8 cellular contexts compared by ENCODE assay signal in the genomic region with DNA sequence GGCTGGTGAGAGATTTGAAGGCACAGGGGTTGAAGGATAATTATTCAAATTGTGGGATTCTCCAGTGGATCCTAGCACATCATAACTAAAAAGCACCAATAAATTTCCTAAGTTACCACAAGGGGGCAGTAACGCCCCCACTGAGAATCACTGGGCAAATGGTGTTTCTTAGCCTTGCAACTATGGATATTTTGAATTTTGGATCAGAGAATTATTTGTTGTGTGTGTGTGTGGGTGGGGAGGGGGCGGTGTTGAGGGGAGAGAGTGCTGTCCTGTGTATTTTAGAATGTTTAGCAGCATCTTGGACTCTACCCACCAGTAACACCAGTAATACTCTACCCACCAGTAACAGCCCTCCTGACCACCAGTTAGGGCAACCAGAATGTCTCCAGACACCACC.
A peak's percentile ranks its signal among the peaks of the same experiment; 100 is the strongest.
DNase-seq lines count a peak whose midpoint lies in the region; ATAC-seq and TF ChIP-seq lines count a peak whose summit lies in the region.

No MANE protein-coding gene starts in this region.

- no peak overlapping the region for H3K27ac Mint-ChIP-seq in MCF 10A (ENCODE audit: low read depth, unreplicated experiment)

- peak; percentile 59; the same call in 2 of the 3 replicates for ATAC-seq in DND-41 (ENCODE audit: insufficient read depth, low read depth)
- ATAC-seq in GM19467 (IDR thresholded peaks at IDR 0.05; ENCODE audit: unreplicated experiment) = peak; percentile 58
- ATAC-seq in lower lobe of right lung = peak in 1 of 2 donors; percentile 47

- no peak overlapping the region for H2AFZ ChIP-seq in DND-41 (ENCODE audit: low read depth, low read length)

- no TSS peak for BruUV-seq in MCF 10A (replicated peaks; lab: Mats Ljungman, UMichigan)

- CTCF ChIA-PET in MCF 10A (lab: Yijun Ruan, JAX) = interaction anchor here (0.7 to 0.8 kb wide), 2 partner anchors 13 to 69 kb away, joined by 3 read pairs; no protein-coding TSS in a partner anchor

- no peak overlapping the region for H3K4me2 ChIP-seq in DND-41 (ENCODE audit: insufficient read depth, low read length)

- no peaks in the 10 kb centered on the region for H3K4me1 ChIP-seq in DND-41 (ENCODE audit: insufficient read depth, low read length)
- H3K4me1 ChIP-seq in lower lobe of right lung = no peaks in the 10 kb centered on the region

- H3K9ac ChIP-seq in DND-41 (ENCODE audit: low read depth, low read length) = no peak overlapping the region

- H3K4me3 Mint-ChIP-seq in MCF 10A (ENCODE audit: unreplicated experiment) = no peak overlapping the region

- DNase-seq in DND-41 (peak; percentile 11), M059J (ENCODE audit: low read depth) (peak; percentile 47), MCF 10A (ENCODE audit: unreplicated experiment) (peak; percentile 55), lower lobe of right lung (no peak), cerebellar cortex (ENCODE audit: low spot score) (no peak), NCI-H1436 treated with DMSO at 0.1 percent for 48 hours (lab: John Stamatoyannopoulos, UW) (no peak), NCI-H1930 (lab: John Stamatoyannopoulos, UW) (no peak)

- intact Hi-C loops in MCF 10A (cut with micrococcal nuclease) (loop anchor here (2.0 kb wide), 1 partner anchor 412 kb away; no protein-coding TSS in a partner anchor), lower lobe of right lung (cut with DNase I) (no loop called here)

- no peaks in the 10 kb centered on the region for H3K36me3 Mint-ChIP-seq in MCF 10A (ENCODE audit: insufficient read depth, unreplicated experiment)

- TF ChIP-seq CTCF in DND-41 (IDR thresholded peaks at IDR 0.05; ENCODE audit: borderline replicate concordance, extremely low read depth, low read length, poor library complexity, severe bottlenecking) (peak; percentile 73), MCF 10A (IDR thresholded peaks at IDR 0.05; ENCODE audit: unreplicated experiment) (peak; percentile 61), lower lobe of right lung (IDR thresholded peaks at IDR 0.05) (peak; percentile 74)

- H3K27me3 ChIP-seq in DND-41 (ENCODE audit: insufficient read depth, low read length, poor library complexity) (no peaks in the 10 kb centered on the region), lower lobe of right lung (ENCODE audit: low read depth) (no peaks in the 10 kb centered on the region)

- H3K4me1 Mint-ChIP-seq in MCF 10A (ENCODE audit: insufficient read depth, unreplicated experiment) = peaks cover 5% of the 10 kb centered on the region

- no peaks in the 10 kb centered on the region for H3K36me3 ChIP-seq in DND-41 (ENCODE audit: insufficient read depth, low read length)
- no peaks in the 10 kb centered on the region for H3K36me3 ChIP-seq in lower lobe of right lung

- H3K27me3 Mint-ChIP-seq in MCF 10A (ENCODE audit: insufficient read depth, unreplicated experiment) = peaks cover 29% of the 10 kb centered on the region

- no peaks in the 10 kb centered on the region for H3K9me3 ChIP-seq in DND-41 (ENCODE audit: insufficient read depth, low read length, severe bottlenecking)
- H3K9me3 ChIP-seq in lower lobe of right lung = no peaks in the 10 kb centered on the region

- H3K79me2 ChIP-seq in DND-41 (ENCODE audit: insufficient read depth, low read length) = no peaks in the 10 kb centered on the region

- H3K4me3 ChIP-seq in DND-41 (ENCODE audit: low read depth in 1 of 2, low read length in 2 of 2) = no peak overlapping the region
- H3K4me3 ChIP-seq in lower lobe of right lung = no peak overlapping the region

- no peak overlapping the region for H3K27ac ChIP-seq in DND-41 (ENCODE audit: low read length)
- no peak overlapping the region for H3K27ac ChIP-seq in lower lobe of right lung

- H4K20me1 ChIP-seq in DND-41 (ENCODE audit: insufficient read depth, low read length) = no peaks in the 10 kb centered on the region

- H3K9me3 Mint-ChIP-seq in MCF 10A (ENCODE audit: unreplicated experiment) = no peaks in the 10 kb centered on the region

- POLR2A ChIA-PET in MCF 10A (lab: Yijun Ruan, JAX) = no interaction called here

Comparison
In these comparisons a context has a peak if more than half of its experiments do, and no peak if none do; other contexts are left out.
1. DNase-seq: peak in DND-41 (single experiment), M059J (single experiment) and MCF 10A (single experiment); none in lower lobe of right lung (single experiment), cerebellar cortex (single experiment), NCI-H1436 treated with DMSO at 0.1 percent for 48 hours (single experiment) and NCI-H1930 (0 of 2).
2. Peak in every context shown above with its lines, with median percentiles within 50 percentile points of each other: CTCF ChIP-seq.